22 cellular contexts compared by ENCODE assay signal in genomic region chr9:136493567-136493971, GRCh38. TPM values are rescaled to one million over a fixed set of nuclear protein-coding genes. Genes with fewer than 3 reads are reported as not detected.
A peak's percentile ranks its signal among the peaks of the same experiment; 100 is the strongest.
DNase-seq lines count a peak whose midpoint lies in the region; ATAC-seq and TF ChIP-seq lines count a peak whose summit lies in the region.
"Had no signal": no experiment of that assay in that cellular context is flagged by ENCODE, and none has a peak within 500 bp of the region (broad histone marks: within the 10 kb centered on the region; RNA-seq: fewer than 3 reads in every experiment).

No MANE protein-coding gene starts in this region.

- no peaks in the 10 kb centered on the region for H3K27me3 ChIP-seq in left ventricle myocardium inferior (ENCODE audit: low read depth)
- no peaks in the 10 kb centered on the region for H3K27me3 ChIP-seq in upper lobe of right lung
- H3K27me3 ChIP-seq: MG63, spleen, vagina had no signal

- DNase-seq in left ventricle myocardium inferior, result no peak
- DNase-seq in cardiac septum (ENCODE audit: low spot score), result no peak
- peak in 16 of 61 donors; percentile 20 to 59 (median 42) for DNase-seq in caudate nucleus (lab: John Stamatoyannopoulos, UW)
- no peak for DNase-seq in upper lobe of right lung
- DNase-seq in activated CD4-positive, CD25-positive, alpha-beta regulatory T cell (lab: John Stamatoyannopoulos, UW), result no peak
- no peak for DNase-seq in NCI-H1930 (lab: John Stamatoyannopoulos, UW)
- no peak for DNase-seq in SHP77 (lab: John Stamatoyannopoulos, UW)
- DNase-seq: activated CD4-positive, alpha-beta T cell treated with anti-CD3 and anti-CD28 coated beads, Interleukin-2, amount 50 U/mL, for 48 hours; activated gamma-delta T cell treated with Interleukin-2 at 50 U/mL for 16 hours; GDM1; kidney; MG63; NCI-H1694; NCI-H2227 treated with DMSO at 0.1 percent for 48 hours; NCI-H82; spleen; stimulated activated CD4-positive, alpha-beta T cell treated with anti-CD3 and anti-CD28 coated beads, Interleukin-4, amount 100 ng/mL, for 24 hours had no signal

- intact Hi-C loops in left ventricle myocardium inferior (cut with micrococcal nuclease), result no loop called here
- intact Hi-C loops in cardiac septum (cut with DNase I), result loop anchor here (5.0 kb wide), 1 partner anchor 44 kb away; no protein-coding TSS in a partner anchor
- intact Hi-C loops in upper lobe of right lung (cut with DNase I), result no loop called here

- ATAC-seq in upper lobe of right lung, result peak; percentile 1
- ATAC-seq: esophagus mucosa had no signal

- H3K27ac ChIP-seq in left ventricle myocardium inferior (replicated peaks) (peak overlapping the region; percentile 40), caudate nucleus (ENCODE audit: low read depth, low read length) (peak overlapping the region; percentile 78), mesodermal cell (ENCODE audit: low read depth, low read length, severe bottlenecking) (peak overlapping the region; percentile 16), upper lobe of right lung (no peak overlapping the region)
- H3K27ac ChIP-seq: C4-2B, vagina, VCaP had no signal

- TF ChIP-seq CTCF in left ventricle myocardium inferior (IDR thresholded peaks at IDR 0.05; ENCODE audit: borderline replicate concordance) (no peak), upper lobe of right lung (IDR thresholded peaks at IDR 0.05) (no peak)

- peaks cover 23% of the 10 kb centered on the region for H3K4me1 ChIP-seq in left ventricle myocardium inferior
- H3K4me1 ChIP-seq in mesodermal cell (ENCODE audit: control insufficient read depth, insufficient read depth, low read length, poor library complexity, severe bottlenecking), result no peaks in the 10 kb centered on the region
- no peaks in the 10 kb centered on the region for H3K4me1 ChIP-seq in upper lobe of right lung
- H3K4me1 ChIP-seq: vagina had no signal

- 88 to 94% methylated on average over 7 to 8 of the region's 8 CpGs for WGBS in mesodermal cell (ENCODE audit: insufficient coverage in 2 of 2), 2 experiments

- H3K36me3 ChIP-seq in left ventricle myocardium inferior, result peaks cover 27% of the 10 kb centered on the region
- peaks cover 32% of the 10 kb centered on the region for H3K36me3 ChIP-seq in mesodermal cell (ENCODE audit: control insufficient read depth, insufficient read depth, low read length)
- peaks cover 41% of the 10 kb centered on the region for H3K36me3 ChIP-seq in upper lobe of right lung
- H3K36me3 ChIP-seq: MG63 had no signal

- H3K9me3 ChIP-seq in left ventricle myocardium inferior (replicated peaks) (no peaks in the 10 kb centered on the region), mesodermal cell (ENCODE audit: control insufficient read depth, low read length) (no peaks in the 10 kb centered on the region), upper lobe of right lung (no peaks in the 10 kb centered on the region)
- H3K9me3 ChIP-seq: MG63, spleen, vagina had no signal

- no peak overlapping the region for H3K4me3 ChIP-seq in left ventricle myocardium inferior
- no peak overlapping the region for H3K4me3 ChIP-seq in mesodermal cell (ENCODE audit: extremely low read depth, insufficient read depth, low read length, poor library complexity, severe bottlenecking)
- H3K4me3 ChIP-seq in upper lobe of right lung, result no peak overlapping the region
- H3K4me3 ChIP-seq: MG63, spleen, vagina had no signal

RNA-seq across cellular contexts. Expression of gene SEC16A, which starts 10.7 kb away (rescaled TPM):
- total RNA-seq in left ventricle myocardium inferior (23.4 TPM), cardiac septum (33.7 TPM), upper lobe of right lung (63.7 TPM)
- polyA plus RNA-seq in mesodermal cell (2013, experiment 1 of 2), result 55.1 TPM
- 44.5 TPM for polyA plus RNA-seq in mesodermal cell (2013, experiment 2 of 2)

RNA-seq across cellular contexts. Expression of gene NOTCH1, which starts 52.3 kb away (rescaled TPM):
- total RNA-seq in left ventricle myocardium inferior (17.6 TPM), cardiac septum (29.7 TPM), upper lobe of right lung (114 TPM)
- 65.5 TPM for polyA plus RNA-seq in mesodermal cell (2013, experiment 1 of 2)
- polyA plus RNA-seq in mesodermal cell (2013, experiment 2 of 2), result 44.0 TPM

RNA-seq across cellular contexts. Expression of gene INPP5E, which starts 53.9 kb away (rescaled TPM):
- total RNA-seq in left ventricle myocardium inferior, result 10.6 TPM
- total RNA-seq in cardiac septum, result 14.2 TPM
- 16.7 TPM for polyA plus RNA-seq in mesodermal cell (2013, experiment 1 of 2)
- 12.6 TPM for polyA plus RNA-seq in mesodermal cell (2013, experiment 2 of 2)
- total RNA-seq in upper lobe of right lung, result 13.0 TPM
